ENCODE assay signal across 8 cellular contexts in genomic region chr7:42237891-42238531, GRCh38. TPM values are rescaled to one million over a fixed set of nuclear protein-coding genes. Genes with fewer than 3 reads are reported as not detected.
A peak's percentile ranks its signal among the peaks of the same experiment; 100 is the strongest.
DNase-seq lines count a peak whose midpoint lies in the region; ATAC-seq, FAIRE-seq and TF ChIP-seq lines count a peak whose summit lies in the region.

No MANE protein-coding gene starts in this region.

- no peak for FAIRE-seq in frontal cortex (lab: Jason Lieb, UNC)

- H3K27ac Mint-ChIP-seq in activated CD4-positive, alpha-beta memory T cell treated with anti-CD3 and anti-CD28 coated beads for 36 hours, result no peak overlapping the region
- peak overlapping the region; percentile 99 for H3K27ac Mint-ChIP-seq in neural crest cell (ENCODE audit: unreplicated experiment)

- DNase-seq in activated CD4-positive, alpha-beta T cell treated with anti-CD3 and anti-CD28 coated beads for 48 hours, result peak; percentile 10
- DNase-seq in activated CD4-positive, alpha-beta T cell treated with anti-CD3 and anti-CD28 coated beads, Interleukin-2, amount 50 U/mL, for 48 hours, result no peak
- no peak for DNase-seq in activated CD4-positive, alpha-beta memory T cell treated with anti-CD3 and anti-CD28 coated beads for 36 hours
- DNase-seq in frontal cortex (ENCODE audit: low spot score in 2 of 2) (peak; percentile 60 to 63), neural crest cell (ENCODE audit: low read depth, low spot score) (peak; percentile 77), GM20000 (ENCODE audit: low spot score) (no peak)

- POLR2A ChIA-PET in activated CD4-positive, alpha-beta memory T cell treated with anti-CD3 and anti-CD28 coated beads for 36 hours (lab: Charles Lee), result no interaction called here

- H3K4me1 Mint-ChIP-seq in activated CD4-positive, alpha-beta memory T cell treated with anti-CD3 and anti-CD28 coated beads for 36 hours (ENCODE audit: low read depth), result peaks cover 7% of the 10 kb centered on the region
- H3K4me1 Mint-ChIP-seq in neural crest cell, result peaks cover 70% of the 10 kb centered on the region

- H3K36me3 Mint-ChIP-seq in activated CD4-positive, alpha-beta memory T cell treated with anti-CD3 and anti-CD28 coated beads for 36 hours, result no peaks in the 10 kb centered on the region
- H3K36me3 Mint-ChIP-seq in neural crest cell (ENCODE audit: low read depth), result peaks cover 3% of the 10 kb centered on the region

- H3K9me3 Mint-ChIP-seq in activated CD4-positive, alpha-beta memory T cell treated with anti-CD3 and anti-CD28 coated beads for 36 hours, result no peaks in the 10 kb centered on the region
- no peaks in the 10 kb centered on the region for H3K9me3 Mint-ChIP-seq in neural crest cell

- no peak for TF ChIP-seq CTCF in neural crest cell (conservative IDR thresholded peaks at IDR 0.05)
- TF ChIP-seq CTCF in GM20000 (IDR thresholded peaks at IDR 0.05; ENCODE audit: extremely low read depth, missing control alignments), result no peak

- H3K4me3 Mint-ChIP-seq in activated CD4-positive, alpha-beta memory T cell treated with anti-CD3 and anti-CD28 coated beads for 36 hours, result peak overlapping the region; percentile 58
- H3K4me3 Mint-ChIP-seq in neural crest cell, result peak overlapping the region; percentile 99

- H3K27me3 Mint-ChIP-seq in activated CD4-positive, alpha-beta memory T cell treated with anti-CD3 and anti-CD28 coated beads for 36 hours, result peaks cover 56% of the 10 kb centered on the region
- H3K27me3 Mint-ChIP-seq in neural crest cell (ENCODE audit: low read depth), result no peaks in the 10 kb centered on the region

- CTCF ChIA-PET in activated CD4-positive, alpha-beta memory T cell treated with anti-CD3 and anti-CD28 coated beads for 36 hours (lab: Charles Lee), result no interaction called here

- intact Hi-C loops in activated CD4-positive, alpha-beta memory T cell treated with anti-CD3 and anti-CD28 coated beads for 36 hours (cut with micrococcal nuclease), result loop anchor here (10.0 kb wide), 1 partner anchor 647 kb away; no protein-coding TSS in a partner anchor

- ATAC-seq in HG02623 (IDR thresholded peaks at IDR 0.05; ENCODE audit: unreplicated experiment), result no peak
- no peak for ATAC-seq in HG03432 (IDR thresholded peaks at IDR 0.05; ENCODE audit: unreplicated experiment)

RNA-seq across cellular contexts. Expression of gene GLI3, which starts 1.0 kb away (rescaled TPM):
- under 1 TPM in 1 of 2 experiments, not detected in 1; 0.02 TPM for total RNA-seq in activated CD4-positive, alpha-beta memory T cell treated with anti-CD3 and anti-CD28 coated beads for 36 hours
- 2.4 TPM for total RNA-seq in frontal cortex
- 136 and 141 TPM in 2 replicates for total RNA-seq in neural crest cell

Comparison
In these comparisons a context has a peak if more than half of its experiments do, and no peak if none do; other contexts are left out.
1. DNase-seq: peak in activated CD4-positive, alpha-beta T cell treated with anti-CD3 and anti-CD28 coated beads for 48 hours (single experiment), frontal cortex (2 of 2) and neural crest cell (single experiment); none in activated CD4-positive, alpha-beta T cell treated with anti-CD3 and anti-CD28 coated beads, Interleukin-2, amount 50 U/mL, for 48 hours (0 of 2), activated CD4-positive, alpha-beta memory T cell treated with anti-CD3 and anti-CD28 coated beads for 36 hours (single experiment) and GM20000 (single experiment).
2. RNA of gene GLI3, which starts 1.0 kb away (total RNA-seq): 136 to 141 TPM in neural crest cell; 2.4 TPM in frontal cortex (single experiment) and 0.02 TPM in activated CD4-positive, alpha-beta memory T cell treated with anti-CD3 and anti-CD28 coated beads for 36 hours; every median in the first group is over 10 times any median in the second.